Comparison of ENCODE assay signal across 14 cellular contexts in the genomic region with DNA sequence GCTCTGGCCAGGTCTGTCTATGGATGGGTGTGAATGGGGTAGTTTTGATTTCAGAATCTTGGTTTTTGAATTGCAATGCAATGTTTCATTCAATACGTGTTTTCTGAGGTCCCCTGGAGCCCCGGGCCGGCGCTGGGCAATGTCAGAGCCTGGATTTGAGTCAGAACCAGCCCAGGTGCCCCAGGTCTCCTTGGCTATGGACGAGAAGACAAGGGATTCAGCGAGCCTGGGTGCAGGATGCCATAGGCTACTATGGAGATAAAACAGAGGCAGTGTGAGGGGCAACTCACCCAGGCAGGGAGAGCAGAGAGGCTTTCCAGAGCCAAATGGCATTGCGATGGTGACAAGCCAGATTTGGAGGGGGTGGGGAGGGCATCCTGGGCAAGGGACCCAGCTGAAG. TPM values are rescaled to one million over a fixed set of nuclear protein-coding genes. Genes with fewer than 3 reads are reported as not detected.
DNase-seq lines count a peak whose midpoint lies in the region; ATAC-seq and TF ChIP-seq lines count a peak whose summit lies in the region.
"Had no signal": no experiment of that assay in that cellular context is flagged by ENCODE, and none has a peak within 500 bp of the region (broad histone marks: within the 10 kb centered on the region; RNA-seq: fewer than 3 reads in every experiment).

No MANE protein-coding gene starts in this region.

- no peak for DNase-seq in left ventricle myocardium inferior
- DNase-seq in heart right ventricle, result no peak
- DNase-seq in activated B cell treated with CpG ODN at 0.5 μM for 24 hours, result no peak
- DNase-seq in COR-L47 (lab: John Stamatoyannopoulos, UW), result no peak
- DNase-seq: activated CD4-positive, CD25-positive, alpha-beta regulatory T cell; cortex of kidney; MV-4-11; NCI-H446; stimulated activated CD4-positive, alpha-beta T cell treated with anti-CD3 and anti-CD28 coated beads, Interleukin-15, amount 100 ng/mL, for 24 hours had no signal

- WGBS in heart right ventricle, 2 donors, result 86 to 87% methylated on average over 7 of the region's 7 CpGs
- WGBS in thymus, result 97% methylated on average over 7 of the region's 7 CpGs

- H3K36me3 ChIP-seq in left ventricle myocardium inferior, result peaks cover 34% of the 10 kb centered on the region
- peaks cover 12 to 71% (median 21%) of the 10 kb centered on the region in 9 donors for H3K36me3 ChIP-seq in heart right ventricle
- peaks cover 42% of the 10 kb centered on the region for H3K36me3 ChIP-seq in thymus (ENCODE audit: control insufficient read depth, insufficient read depth)

- no peaks in the 10 kb centered on the region for H3K9me3 Mint-ChIP-seq in activated B cell treated with CpG ODN at 0.5 μM for 24 hours

- CTCF ChIA-PET in activated B cell treated with CpG ODN at 0.5 μM for 24 hours (lab: Charles Lee), result no interaction called here

- peaks cover 39% of the 10 kb centered on the region for H3K4me1 ChIP-seq in left ventricle myocardium inferior
- H3K4me1 ChIP-seq in heart right ventricle, result peaks cover 15 to 37% (median 29%) of the 10 kb centered on the region in 9 donors
- H3K4me1 ChIP-seq in thymus (ENCODE audit: control insufficient read depth, insufficient read depth, low read length), result peaks cover 14% of the 10 kb centered on the region

- peaks cover 55% of the 10 kb centered on the region for H3K36me3 Mint-ChIP-seq in activated B cell treated with CpG ODN at 0.5 μM for 24 hours (ENCODE audit: low read depth)

- peak overlapping the region; percentile 53 for H3K27ac Mint-ChIP-seq in activated B cell treated with CpG ODN at 0.5 μM for 24 hours

- ATAC-seq in heart right ventricle (no peak), activated B cell treated with CpG ODN at 0.5 μM for 24 hours (ENCODE audit: low read depth) (no peak), GM18868 (IDR thresholded peaks at IDR 0.05; ENCODE audit: unreplicated experiment) (no peak), HG03378 (IDR thresholded peaks at IDR 0.05; ENCODE audit: unreplicated experiment) (no peak)

- H3K4me3 ChIP-seq in left ventricle myocardium inferior, result no peak overlapping the region
- no peak overlapping the region for H3K4me3 ChIP-seq in heart right ventricle
- no peak overlapping the region for H3K4me3 ChIP-seq in thymus (ENCODE audit: low read length)

- intact Hi-C loops in left ventricle myocardium inferior (cut with micrococcal nuclease), result no loop called here
- intact Hi-C loops in heart right ventricle (cut with DNase I), result no loop called here
- intact Hi-C loops in activated B cell treated with CpG ODN at 0.5 μM for 24 hours (cut with micrococcal nuclease), result loop anchor here (2.0 kb wide), 1 partner anchor 17 kb away; no protein-coding TSS in a partner anchor

- TF ChIP-seq CTCF in left ventricle myocardium inferior (IDR thresholded peaks at IDR 0.05; ENCODE audit: borderline replicate concordance), result no peak
- TF ChIP-seq CTCF in heart right ventricle (IDR thresholded peaks at IDR 0.05), result no peak
- no peak for TF ChIP-seq CTCF in activated B cell treated with CpG ODN at 0.5 μM for 24 hours (IDR thresholded peaks at IDR 0.05)

- peaks cover 2% of the 10 kb centered on the region for H3K27me3 Mint-ChIP-seq in activated B cell treated with CpG ODN at 0.5 μM for 24 hours

- POLR2A ChIA-PET in activated B cell treated with CpG ODN at 0.5 μM for 24 hours (lab: Charles Lee), result interaction anchor here (0.7 to 3.0 kb wide), 2 partner anchors 9 to 443 kb away, joined by 3 to 35 read pairs; a partner anchor contains a TSS

- H3K27me3 ChIP-seq in left ventricle myocardium inferior (ENCODE audit: low read depth) (no peaks in the 10 kb centered on the region), heart right ventricle (no peaks in the 10 kb centered on the region), layer of hippocampus (ENCODE audit: control insufficient read depth, insufficient read depth, low read length) (no peaks in the 10 kb centered on the region), thymus (ENCODE audit: control insufficient read depth, insufficient read depth) (no peaks in the 10 kb centered on the region)

- H3K9me3 ChIP-seq in left ventricle myocardium inferior (replicated peaks), result no peaks in the 10 kb centered on the region
- no peaks in the 10 kb centered on the region for H3K9me3 ChIP-seq in heart right ventricle
- no peaks in the 10 kb centered on the region for H3K9me3 ChIP-seq in thymus (ENCODE audit: control insufficient read depth)

- H3K4me1 Mint-ChIP-seq in activated B cell treated with CpG ODN at 0.5 μM for 24 hours, result peaks cover 32% of the 10 kb centered on the region

- H3K27ac ChIP-seq in left ventricle myocardium inferior (replicated peaks), result peak overlapping the region; percentile 93
- peak overlapping the region in 2 of 10 donors; percentile 79 to 83 for H3K27ac ChIP-seq in heart right ventricle
- H3K27ac ChIP-seq in layer of hippocampus (ENCODE audit: low read depth, low read length), result peak overlapping the region; percentile 38
- peak overlapping the region; percentile 60 for H3K27ac ChIP-seq in thymus (ENCODE audit: low read depth)

- no peak overlapping the region for H3K4me3 Mint-ChIP-seq in activated B cell treated with CpG ODN at 0.5 μM for 24 hours

RNA-seq across cellular contexts. Expression of a gene that starts 1.2 kb away (rescaled TPM):
- total RNA-seq in left ventricle myocardium inferior (1,308 TPM), heart right ventricle (1,000 to 10,000 TPM; 1,171 to 1,844 (median 1,328) TPM), activated B cell treated with CpG ODN at 0.5 μM for 24 hours (6,642 and 7,342 TPM in 2 replicates)
- polyA plus RNA-seq in heart right ventricle (1,000 to 10,000 TPM; 1,376 to 2,740 TPM), thymus (4,231 TPM)

RNA-seq across cellular contexts. Expression of a gene that starts 10.0 kb away (rescaled TPM):
- total RNA-seq in left ventricle myocardium inferior (998 TPM), heart right ventricle (1,000 to 10,000 TPM in 4 of 10 donors, 100 to 1,000 TPM in 6; 739 to 1,152 (median 854) TPM), activated B cell treated with CpG ODN at 0.5 μM for 24 hours (3,758 and 4,733 TPM in 2 replicates)
- polyA plus RNA-seq in heart right ventricle (1,000 to 10,000 TPM; 2,102 to 3,642 TPM), thymus (4,965 TPM)

RNA-seq across cellular contexts. Expression of a gene that starts 12.2 kb away (rescaled TPM):
- total RNA-seq in left ventricle myocardium inferior (3.1 TPM), heart right ventricle (10 to 100 TPM in 1 of 10 donors, 1 to 10 TPM in 9; 1.6 to 14.8 (median 3.1) TPM), activated B cell treated with CpG ODN at 0.5 μM for 24 hours (15.4 and 17.7 TPM in 2 replicates)
- polyA plus RNA-seq in heart right ventricle (10 to 100 TPM in 1 of 2 donors, 1 to 10 TPM in 1; 4.2 to 14.0 TPM), thymus (32.1 TPM)
- polyA plus RNA-seq: neural cell had no signal

RNA-seq across cellular contexts. Expression of a gene that starts 26.2 kb away (rescaled TPM):
- total RNA-seq in left ventricle myocardium inferior (80.9 TPM), heart right ventricle (100 to 1,000 TPM in 2 of 10 donors, 10 to 100 TPM in 8; 49.0 to 175 (median 71.4) TPM), activated B cell treated with CpG ODN at 0.5 μM for 24 hours (17.4 and 18.8 TPM in 2 replicates)
- polyA plus RNA-seq in heart right ventricle (10 to 100 TPM; 63.2 to 83.6 TPM), thymus (166 TPM)
- polyA plus RNA-seq: neural cell had no signal

RNA-seq across cellular contexts. Expression of a gene that starts 33.2 kb away (rescaled TPM):
- total RNA-seq in left ventricle myocardium inferior (9.6 TPM), heart right ventricle (10 to 100 TPM in 3 of 10 donors, 1 to 10 TPM in 7; 4.4 to 14.9 (median 7.4) TPM), activated B cell treated with CpG ODN at 0.5 μM for 24 hours (61.4 and 61.6 TPM in 2 replicates)
- polyA plus RNA-seq in heart right ventricle (10 to 100 TPM; 17.8 to 19.9 TPM), thymus (51.6 TPM)
